In genomic region chr20:45010399-45010828, GRCh38 we compare ENCODE assay signal across 1 cellular context.
TF ChIP-seq lines count a peak whose summit lies in the region.

No MANE protein-coding gene starts in this region.

TF ChIP-seq in WTC11, 78 proteins besides CTCF, POLR2A, EP300 and RAD21 (continued from another document):
- TF ChIP-seq PRDM15 (CRISPR knock-in tag; IDR thresholded peaks at IDR 0.05) (no peak), HMGA2 (CRISPR knock-in tag; IDR thresholded peaks at IDR 0.05) (no peak), CBFB (CRISPR knock-in tag; IDR thresholded peaks at IDR 0.05; ENCODE audit: low read depth) (no peak), USF1 (CRISPR knock-in tag; IDR thresholded peaks at IDR 0.05) (no peak), ARID4B (CRISPR knock-in tag; IDR thresholded peaks at IDR 0.05; ENCODE audit: borderline replicate concordance) (no peak), ZNF219 (CRISPR knock-in tag; IDR thresholded peaks at IDR 0.05; ENCODE audit: borderline replicate concordance) (no peak), JAZF1 (CRISPR knock-in tag; IDR thresholded peaks at IDR 0.05) (no peak), ZNF317 (CRISPR knock-in tag; IDR thresholded peaks at IDR 0.05; ENCODE audit: borderline replicate concordance, low read depth) (no peak), ESRRA (CRISPR knock-in tag; IDR thresholded peaks at IDR 0.05; ENCODE audit: borderline replicate concordance) (no peak), TP53 (CRISPR knock-in tag; IDR thresholded peaks at IDR 0.05) (no peak), ZNF423 (CRISPR knock-in tag; IDR thresholded peaks at IDR 0.05) (no peak)
